Comparison of ENCODE assay signal across 8 cellular contexts in genomic region chr17:58006563-58006923, GRCh38. TPM values are rescaled to one million over a fixed set of nuclear protein-coding genes. Genes with fewer than 3 reads are reported as not detected.
DNase-seq lines count a peak whose midpoint lies in the region; TF ChIP-seq lines count a peak whose summit lies in the region.

No MANE protein-coding gene starts in this region.

- H3K27ac ChIP-seq in liver (ENCODE audit: low read depth in 1 of 2, low read length in 2 of 2), result peak overlapping the region; percentile 94 to 100

- peaks cover 6 to 32% (median 26%) of the 10 kb centered on the region in 4 donors for H3K36me3 ChIP-seq in liver (ENCODE audit: control insufficient read depth in 4 of 4, insufficient read depth in 3 of 4, low read depth in 1 of 4, low read length in 3 of 4)

- H3K4me3 ChIP-seq in HFF-Myc (replicated peaks; ENCODE audit: low read depth, low read length) (peak overlapping the region; percentile 99), liver (ENCODE audit: low read depth in 1 of 3, low read length in 3 of 3) (peak overlapping the region; percentile 69 to 100 (median 70))

- peak; percentile 83 for DNase-seq in COR-L47 (lab: John Stamatoyannopoulos, UW)
- DNase-seq in HFF-Myc (ENCODE audit: extremely low read depth, low read depth), result no peak
- peak; percentile 74 for DNase-seq in NCI-H345 (lab: John Stamatoyannopoulos, UW)
- peak; percentile 64 for DNase-seq in activated CD4-positive, CD25-positive, alpha-beta regulatory T cell treated with anti-CD3 and anti-CD28 coated beads, Interleukin-2, amount 50 U/mL, for 72 hours
- peak; percentile 59 for DNase-seq in dedifferentiated amniotic fluid mesenchymal stem cell (ENCODE audit: extremely low spot score)
- peak in 2 of 3 donors; percentile 10 to 63 for DNase-seq in stimulated activated CD4-positive, alpha-beta T cell treated with anti-CD3 and anti-CD28 coated beads, TNF-alpha, amount 100 ng/mL, for 1 hour (ENCODE audit: low read depth in 3 of 3, low spot score in 1 of 3)
- DNase-seq in NCI-H128 (lab: John Stamatoyannopoulos, UW; ENCODE audit: unreplicated experiment), result no peak

- WGBS in liver, result under 1% methylated on average over 20 of the region's 20 CpGs

- peak overlapping the region; percentile 81 to 100 for H3K9ac ChIP-seq in liver (ENCODE audit: low read depth in 1 of 2, low read length in 2 of 2)

- H3K4me1 ChIP-seq in liver (ENCODE audit: control insufficient read depth in 4 of 4, insufficient read depth in 4 of 4, low read length in 3 of 4), result peaks cover 3 to 32% (median 30%) of the 10 kb centered on the region in 4 donors

- TF ChIP-seq CTCF in HFF-Myc (IDR thresholded peaks at IDR 0.05; ENCODE audit: low read depth, low read length, missing control alignments), result no peak
- no peak for TF ChIP-seq CTCF in liver (IDR thresholded peaks at IDR 0.05; ENCODE audit: low read depth, low read length, missing input control)

- no peaks in the 10 kb centered on the region for H3K27me3 ChIP-seq in liver (ENCODE audit: control insufficient read depth in 4 of 4, insufficient read depth in 4 of 4, low read length in 3 of 4)

- TF ChIP-seq RAD21 in liver (IDR thresholded peaks at IDR 0.05), result no peak

- no peaks in the 10 kb centered on the region for H3K9me3 ChIP-seq in liver (ENCODE audit: control insufficient read depth in 4 of 4, low read length in 3 of 4)

TF ChIP-seq in liver, 16 proteins besides CTCF, POLR2A, EP300 and RAD21:
- TF ChIP-seq MAX (IDR thresholded peaks at IDR 0.05) (peak; percentile 91), RXRA (IDR thresholded peaks at IDR 0.05) (no peak)

RNA-seq across cellular contexts. Expression of gene SRSF1, which starts 0.5 kb away (rescaled TPM):
- total RNA-seq in liver, result 100 to 1,000 TPM; 162 to 201 TPM
- 10 to 100 TPM; 52.3 to 65.4 TPM for polyA plus RNA-seq in liver

RNA-seq across cellular contexts. Expression of gene VEZF1, which starts 18.5 kb away (rescaled TPM):
- total RNA-seq in liver, result 10 to 100 TPM; 14.6 to 26.2 TPM
- 1 to 10 TPM; 7.9 to 8.2 TPM for polyA plus RNA-seq in liver

RNA-seq across cellular contexts. Expression of gene CUEDC1, which starts 51.3 kb away (rescaled TPM):
- total RNA-seq in liver, result 1 to 10 TPM; 2.6 to 3.2 TPM
- 1 to 10 TPM; 3.6 to 4.9 TPM for polyA plus RNA-seq in liver

Comparison
In these comparisons a context has a peak if more than half of its experiments do, and no peak if none do; other contexts are left out.
1. DNase-seq: peak in COR-L47 (single experiment), NCI-H345 (single experiment), activated CD4-positive, CD25-positive, alpha-beta regulatory T cell treated with anti-CD3 and anti-CD28 coated beads, Interleukin-2, amount 50 U/mL, for 72 hours (single experiment), dedifferentiated amniotic fluid mesenchymal stem cell (single experiment) and stimulated activated CD4-positive, alpha-beta T cell treated with anti-CD3 and anti-CD28 coated beads, TNF-alpha, amount 100 ng/mL, for 1 hour (2 of 3); none in HFF-Myc (single experiment) and NCI-H128 (single experiment).